10 cellular contexts compared by ENCODE assay signal in genomic region chr1:209883341-209883971, GRCh38. TPM values are rescaled to one million over a fixed set of nuclear protein-coding genes. Genes with fewer than 3 reads are reported as not detected.
DNase-seq lines count a peak whose midpoint lies in the region; ATAC-seq and TF ChIP-seq lines count a peak whose summit lies in the region.
"Had no signal": no experiment of that assay in that cellular context is flagged by ENCODE, and none has a peak within 500 bp of the region (broad histone marks: within the 10 kb centered on the region; RNA-seq: fewer than 3 reads in every experiment).

No MANE protein-coding gene starts in this region.

- peaks cover 66% of the 10 kb centered on the region for H3K27me3 Mint-ChIP-seq in stimulated activated naive CD8-positive, alpha-beta T cell treated with anti-CD3 and anti-CD28 coated beads, Interleukin-15, amount 100 ng/mL, for 72 hours

- no peak for TF ChIP-seq CTCF in GM10266 (IDR thresholded peaks at IDR 0.05; ENCODE audit: control insufficient read depth, insufficient read depth, low read depth, missing control alignments)
- TF ChIP-seq CTCF in gastroesophageal sphincter (IDR thresholded peaks at IDR 0.05) = no peak

- no peak for TF ChIP-seq EP300 in gastroesophageal sphincter (IDR thresholded peaks at IDR 0.05)

- no peaks in the 10 kb centered on the region for H3K4me1 Mint-ChIP-seq in stimulated activated naive CD8-positive, alpha-beta T cell treated with anti-CD3 and anti-CD28 coated beads, Interleukin-15, amount 100 ng/mL, for 72 hours

- no peak overlapping the region for H3K4me3 Mint-ChIP-seq in stimulated activated naive CD8-positive, alpha-beta T cell treated with anti-CD3 and anti-CD28 coated beads, Interleukin-15, amount 100 ng/mL, for 72 hours

- TF ChIP-seq POLR2A in gastroesophageal sphincter (IDR thresholded peaks at IDR 0.05) = no peak

- H3K9me3 Mint-ChIP-seq in stimulated activated naive CD8-positive, alpha-beta T cell treated with anti-CD3 and anti-CD28 coated beads, Interleukin-15, amount 100 ng/mL, for 72 hours = no peaks in the 10 kb centered on the region

- no peaks in the 10 kb centered on the region for H3K4me1 ChIP-seq in gastroesophageal sphincter

- no peaks in the 10 kb centered on the region for H3K36me3 ChIP-seq in gastroesophageal sphincter

- H3K27me3 ChIP-seq in gastroesophageal sphincter = peaks cover 30% of the 10 kb centered on the region

- no peak overlapping the region for H3K4me3 ChIP-seq in gastroesophageal sphincter

- peak overlapping the region; percentile 16 for H3K27ac ChIP-seq in cingulate gyrus (ENCODE audit: low read depth, low read length)
- no peak overlapping the region for H3K27ac ChIP-seq in gastroesophageal sphincter

- H3K9me3 ChIP-seq in gastroesophageal sphincter = no peaks in the 10 kb centered on the region

- ATAC-seq in stimulated activated naive CD8-positive, alpha-beta T cell treated with anti-CD3 and anti-CD28 coated beads, Interleukin-15, amount 100 ng/mL, for 72 hours = no peak
- no peak for ATAC-seq in gastroesophageal sphincter

- 50% methylated on average over 1 of the region's 1 CpG; no CpG with 5 or more reads in 1 of the 2 donors for WGBS in gastroesophageal sphincter (ENCODE audit: low coverage in 1 of 2), 2 donors

- DNase-seq in AG20443 (ENCODE audit: low spot score) (peak; percentile 67), NCI-H2171 (lab: John Stamatoyannopoulos, UW) (peak; percentile 24), myocyte (ENCODE audit: low read depth) (peak; percentile 79), GM10266 (ENCODE audit: extremely low spot score) (no peak), activated gamma-delta T cell (lab: John Stamatoyannopoulos, UW) (no peak)
- no peak for DNase-seq in stimulated activated naive CD8-positive, alpha-beta T cell treated with anti-CD3 and anti-CD28 coated beads, Interleukin-15, amount 100 ng/mL, for 72 hours
- DNase-seq: effector memory CD4-positive, alpha-beta T cell; NCI-H1436 treated with DMSO at 0.1 percent for 48 hours had no signal

- no peak overlapping the region for H3K27ac Mint-ChIP-seq in stimulated activated naive CD8-positive, alpha-beta T cell treated with anti-CD3 and anti-CD28 coated beads, Interleukin-15, amount 100 ng/mL, for 72 hours

RNA-seq across cellular contexts. Expression of gene SYT14, which starts 54.6 kb away (rescaled TPM):
- 6.8 and 11.3 TPM in 2 replicates for total RNA-seq in myocyte
- 1.6 TPM for polyA plus RNA-seq in myocyte (2012)
- under 1 TPM in 2 of 4 donors, not detected in 2; under 0.01 to 0.27 TPM for total RNA-seq in gastroesophageal sphincter

RNA-seq across cellular contexts. Expression of gene UTP25, which starts 55.7 kb away (rescaled TPM):
- total RNA-seq in myocyte = 6.7 and 6.8 TPM in 2 replicates
- polyA plus RNA-seq in myocyte (2012) = 4.6 TPM
- total RNA-seq in gastroesophageal sphincter = 1 to 10 TPM; 4.5 to 8.7 (median 8.0) TPM

Comparison
In these comparisons a context has a peak if more than half of its experiments do, and no peak if none do; other contexts are left out.
1. DNase-seq: peak in AG20443 (single experiment), NCI-H2171 (single experiment) and myocyte (single experiment); none in stimulated activated naive CD8-positive, alpha-beta T cell treated with anti-CD3 and anti-CD28 coated beads, Interleukin-15, amount 100 ng/mL, for 72 hours (0 of 2), GM10266 (single experiment) and activated gamma-delta T cell (single experiment).